1 cellular context compared by ENCODE assay signal in genomic region chr3:149247929-149248691, GRCh38.
TF ChIP-seq lines count a peak whose summit lies in the region.

No MANE protein-coding gene starts in this region.

TF ChIP-seq in K562, 482 proteins besides CTCF, POLR2A, EP300 and RAD21 (continued from another document and continues in another):
- TF ChIP-seq STAT6 (CRISPR knock-in tag; IDR thresholded peaks at IDR 0.05) (no peak), SMARCB1 (IDR thresholded peaks at IDR 0.05; ENCODE audit: insufficient read length, low read depth) (no peak), SMARCA4 (IDR thresholded peaks at IDR 0.05) (0 out of 2 replicates have a peak, but pooled peaks have one; percentile 52), BRF2 (IDR thresholded peaks at IDR 0.05; ENCODE audit: borderline replicate concordance, insufficient read depth, insufficient read length) (no peak), ZNF197 (CRISPR knock-in tag; IDR thresholded peaks at IDR 0.05; ENCODE audit: low read depth) (no peak), ERF (CRISPR knock-in tag; IDR thresholded peaks at IDR 0.05) (no peak), ZNF263 (CRISPR knock-in tag; IDR thresholded peaks at IDR 0.05; ENCODE audit: borderline replicate concordance) (no peak), IFI16 (CRISPR knock-in tag; IDR thresholded peaks at IDR 0.05) (no peak), FUS (optimal IDR thresholded peaks at IDR 0.05; ENCODE audit: low read depth, low read length) (no peak), PREB (CRISPR knock-in tag; IDR thresholded peaks at IDR 0.05) (no peak), RUNX1 (IDR thresholded peaks at IDR 0.05; ENCODE audit: low read depth) (no peak), KDM1A (IDR thresholded peaks at IDR 0.05) (peak; percentile 64 to 67), ZNF668 (CRISPR knock-in tag; IDR thresholded peaks at IDR 0.05) (no peak), NFE2 (IDR thresholded peaks at IDR 0.05; ENCODE audit: low read depth) (peak; percentile 41), ZNF318 (IDR thresholded peaks at IDR 0.05; ENCODE audit: borderline replicate concordance in 1 of 2, low read depth in 1 of 2) (no peak), ZNF324 (CRISPR knock-in tag; IDR thresholded peaks at IDR 0.05) (no peak), EZH2 (IDR thresholded peaks at IDR 0.05; ENCODE audit: borderline replicate concordance, low read depth, low read length) (no peak), STAT5A (IDR thresholded peaks at IDR 0.05; ENCODE audit: borderline replicate concordance, low read length) (no peak), NR2C2 (CRISPR knock-in tag; IDR thresholded peaks at IDR 0.05) (no peak), NR2C2 (tag; IDR thresholded peaks at IDR 0.05) (no peak), ZBTB49 (CRISPR knock-in tag; IDR thresholded peaks at IDR 0.05; ENCODE audit: borderline replicate concordance) (no peak)
- TF ChIP-seq, protein P1, sequence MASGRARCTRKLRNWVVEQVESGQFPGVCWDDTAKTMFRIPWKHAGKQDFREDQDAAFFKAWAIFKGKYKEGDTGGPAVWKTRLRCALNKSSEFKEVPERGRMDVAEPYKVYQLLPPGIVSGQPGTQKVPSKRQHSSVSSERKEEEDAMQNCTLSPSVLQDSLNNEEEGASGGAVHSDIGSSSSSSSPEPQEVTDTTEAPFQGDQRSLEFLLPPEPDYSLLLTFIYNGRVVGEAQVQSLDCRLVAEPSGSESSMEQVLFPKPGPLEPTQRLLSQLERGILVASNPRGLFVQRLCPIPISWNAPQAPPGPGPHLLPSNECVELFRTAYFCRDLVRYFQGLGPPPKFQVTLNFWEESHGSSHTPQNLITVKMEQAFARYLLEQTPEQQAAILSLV (tag; IDR thresholded peaks at IDR 0.05) = no peak
- TF ChIP-seq, protein P2, sequence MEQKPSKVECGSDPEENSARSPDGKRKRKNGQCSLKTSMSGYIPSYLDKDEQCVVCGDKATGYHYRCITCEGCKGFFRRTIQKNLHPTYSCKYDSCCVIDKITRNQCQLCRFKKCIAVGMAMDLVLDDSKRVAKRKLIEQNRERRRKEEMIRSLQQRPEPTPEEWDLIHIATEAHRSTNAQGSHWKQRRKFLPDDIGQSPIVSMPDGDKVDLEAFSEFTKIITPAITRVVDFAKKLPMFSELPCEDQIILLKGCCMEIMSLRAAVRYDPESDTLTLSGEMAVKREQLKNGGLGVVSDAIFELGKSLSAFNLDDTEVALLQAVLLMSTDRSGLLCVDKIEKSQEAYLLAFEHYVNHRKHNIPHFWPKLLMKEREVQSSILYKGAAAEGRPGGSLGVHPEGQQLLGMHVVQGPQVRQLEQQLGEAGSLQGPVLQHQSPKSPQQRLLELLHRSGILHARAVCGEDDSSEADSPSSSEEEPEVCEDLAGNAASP (IDR thresholded peaks at IDR 0.05) = no peak
